20 cellular contexts compared by ENCODE assay signal in the genomic region with DNA sequence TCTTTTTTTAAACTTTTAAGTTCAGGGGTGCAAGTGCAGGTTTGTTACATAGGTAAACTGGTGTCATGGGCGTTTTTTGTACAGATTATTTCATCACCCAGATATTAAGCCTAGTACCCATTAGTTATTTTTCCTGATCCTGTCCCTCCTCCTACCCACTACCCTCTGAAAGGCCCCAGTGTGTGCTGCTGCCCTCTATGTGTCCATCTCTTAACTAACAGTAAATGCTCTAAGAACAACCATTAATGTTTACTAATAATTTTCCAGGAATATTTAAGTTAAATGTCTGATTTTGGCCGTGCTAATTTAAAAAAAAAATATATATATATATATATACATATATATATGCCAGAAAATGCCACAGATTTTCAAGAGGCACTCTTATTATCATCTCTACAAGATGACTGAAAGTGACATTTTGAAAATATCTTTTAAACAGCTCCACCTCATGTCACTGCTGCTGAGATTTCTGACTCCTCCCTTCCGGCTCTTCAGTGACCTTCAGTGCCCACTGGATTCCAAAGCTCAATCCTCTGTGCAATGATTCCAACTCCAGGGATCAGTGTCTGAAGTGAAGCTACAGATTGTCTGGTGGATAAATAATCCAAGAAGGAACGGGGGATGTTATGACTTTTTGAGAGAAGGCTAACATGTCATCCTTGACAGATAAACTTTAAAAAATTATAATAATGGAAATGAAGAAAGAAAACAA. TPM values are rescaled to one million over a fixed set of nuclear protein-coding genes. Genes with fewer than 3 reads are reported as not detected.
A peak's percentile ranks its signal among the peaks of the same experiment; 100 is the strongest.
DNase-seq lines count a peak whose midpoint lies in the region; ATAC-seq and TF ChIP-seq lines count a peak whose summit lies in the region.
"Had no signal": no experiment of that assay in that cellular context is flagged by ENCODE, and none has a peak within 500 bp of the region (broad histone marks: within the 10 kb centered on the region; RNA-seq: fewer than 3 reads in every experiment).

No MANE protein-coding gene starts in this region.

- no peak overlapping the region for H2BK20ac ChIP-seq in H9 (ENCODE audit: low read depth, low read length, poor library complexity, severe bottlenecking)

- H4K91ac ChIP-seq in H9 (ENCODE audit: insufficient read length, low read depth, low read length): no peak overlapping the region

- H3K9me3 ChIP-seq in H9 (ENCODE audit: control insufficient read depth, low read depth, low read length): no peaks in the 10 kb centered on the region
- H3K9me3 ChIP-seq in WERI-Rb-1 (ENCODE audit: severe bottlenecking): no peaks in the 10 kb centered on the region
- H3K9me3 ChIP-seq: MG63, SJCRH30 had no signal

- no peak overlapping the region for H2BK12ac ChIP-seq in H9 (ENCODE audit: insufficient read length, low read depth, low read length)

- H3K4ac ChIP-seq in H9 (ENCODE audit: low read depth, low read length): no peak overlapping the region

- H3K23me2 ChIP-seq in H9 (ENCODE audit: insufficient read length, low read depth, low read length, poor library complexity, severe bottlenecking): no peaks in the 10 kb centered on the region

- H3K27me3 ChIP-seq in H9 (ENCODE audit: insufficient read depth, low read length) (no peaks in the 10 kb centered on the region), WERI-Rb-1 (ENCODE audit: insufficient read depth, low read depth, severe bottlenecking) (no peaks in the 10 kb centered on the region)

- intact Hi-C loops in left ventricle myocardium superior (cut with micrococcal nuclease): no loop called here

- H4K8ac ChIP-seq in H9 (replicated peaks; ENCODE audit: insufficient read length, low read depth, low read length): no peak overlapping the region

- no peaks in the 10 kb centered on the region for H3K36me3 ChIP-seq in WERI-Rb-1
- H3K36me3 ChIP-seq: MG63, SJCRH30 had no signal

- no peak overlapping the region for H3K56ac ChIP-seq in H9 (ENCODE audit: insufficient read length, low read depth, low read length)

- H3K4me1 Mint-ChIP-seq in H9: no peaks in the 10 kb centered on the region

- no CpG with 5 or more reads among the region's 4 CpGs for WGBS in H9 (ENCODE audit: extremely low coverage, insufficient read length, low lambda C conversion rate)

- H4K5ac ChIP-seq in H9 (ENCODE audit: insufficient read length, low read depth, low read length): no peak overlapping the region

- H3K4me2 ChIP-seq in H9 (ENCODE audit: insufficient read depth, insufficient read length, low read length): no peak overlapping the region
- H3K4me2 ChIP-seq: KMS-11 had no signal

- H2BK120ac ChIP-seq in H9 (ENCODE audit: low read depth, low read length, poor library complexity, severe bottlenecking): no peak overlapping the region

- H3K4me3 Mint-ChIP-seq in H9: no peak overlapping the region
- H3K4me3 Mint-ChIP-seq: CD4-positive, alpha-beta T cell; HFFc6 had no signal

- H4K20me1 ChIP-seq in H9 (ENCODE audit: control insufficient read depth, insufficient read depth, insufficient read length): no peaks in the 10 kb centered on the region

- no peak overlapping the region for H3K18ac ChIP-seq in H9 (ENCODE audit: insufficient read length, low read depth, low read length)

- H3K27ac ChIP-seq in H9 (ENCODE audit: insufficient read length, low read depth, low read length): no peak overlapping the region
- no peak overlapping the region for H3K27ac ChIP-seq in WERI-Rb-1
- H3K27ac ChIP-seq: GM23248, KMS-11, SJCRH30 had no signal

- no peaks in the 10 kb centered on the region for H3K79me1 ChIP-seq in H9 (ENCODE audit: insufficient read depth, low read depth, low read length, poor library complexity, severe bottlenecking)

- H3K9me3 Mint-ChIP-seq in H9: no peaks in the 10 kb centered on the region
- H3K9me3 Mint-ChIP-seq: CD4-positive, alpha-beta T cell; HFFc6 had no signal

- no peak overlapping the region for H3K9ac ChIP-seq in H9 (ENCODE audit: extremely low read depth, insufficient read length, low read length)
- H3K9ac ChIP-seq: GM23248, KMS-11 had no signal

- H3K4me3 ChIP-seq in WERI-Rb-1 (ENCODE audit: low read depth, low read length): no peak overlapping the region
- H3K4me3 ChIP-seq: GM23248, MG63, SJCRH30 had no signal

- H2BK15ac ChIP-seq in H9 (ENCODE audit: low read depth, low read length): no peak overlapping the region

- H3K27ac Mint-ChIP-seq in H9: no peak overlapping the region
- H3K27ac Mint-ChIP-seq: CD4-positive, alpha-beta T cell; HFFc6 had no signal

- H3K23ac ChIP-seq in H9 (ENCODE audit: insufficient read length, low read depth, low read length): no peak overlapping the region

- TF ChIP-seq CTCF in H9 (conservative IDR thresholded peaks at IDR 0.05): peak; percentile 41; the same call in 1 of the 3 replicates
- TF ChIP-seq CTCF in WERI-Rb-1 (IDR thresholded peaks at IDR 0.05; ENCODE audit: low read depth, low read length): no peak

- H3K27me3 Mint-ChIP-seq in H9 (ENCODE audit: low read depth): 0 out of 2 replicates have a peak, but pooled peaks cover 4% of the 10 kb centered on the region
- H3K27me3 Mint-ChIP-seq: CD4-positive, alpha-beta T cell had no signal

- H3K36me3 Mint-ChIP-seq in H9 (ENCODE audit: insufficient read depth in 1 of 3, low read depth in 3 of 3): no peaks in the 10 kb centered on the region

- no peak overlapping the region for H3T11ph ChIP-seq in H9 (ENCODE audit: low read length)

- no peaks in the 10 kb centered on the region for H3K4me1 ChIP-seq in H9 (ENCODE audit: insufficient read depth, low read length)
- H3K4me1 ChIP-seq: SJCRH30 had no signal

- H3K79me2 ChIP-seq in H9 (ENCODE audit: insufficient read depth, low read length): no peaks in the 10 kb centered on the region

- no peak overlapping the region for H3K14ac ChIP-seq in H9 (ENCODE audit: insufficient read depth, low read length)

- no peak overlapping the region for H2BK5ac ChIP-seq in H9 (ENCODE audit: insufficient read length, low read length)

- H2AFZ ChIP-seq in H9 (ENCODE audit: low read length): no peak overlapping the region
- H2AFZ ChIP-seq: GM23248 had no signal

- H2AK5ac ChIP-seq in H9 (ENCODE audit: insufficient read length, low read length): no peak overlapping the region

- DNase-seq in H9 (no peak), WERI-Rb-1 (peak; percentile 10), left ventricle myocardium superior (no peak), mucosa of gallbladder (ENCODE audit: low spot score) (peak; percentile 35), occipital lobe (lab: John Stamatoyannopoulos, UW) (no peak), EL (no peak), NCI-H524 treated with DMSO at 0.1 percent for 48 hours (lab: John Stamatoyannopoulos, UW) (no peak)
- DNase-seq: AML-193; CD4-positive, alpha-beta T cell; DND-41; GF-D8; GM23248; HFFc6; MG63; NCI-H1092 treated with DMSO at 0.1 percent for 48 hours; NCI-H1694; NCI-H446 treated with DMSO at 0.1 percent for 48 hours had no signal

- ATAC-seq in left ventricle myocardium superior: peak; percentile 81
- no peak for ATAC-seq in HG03175 (IDR thresholded peaks at IDR 0.05; ENCODE audit: unreplicated experiment)

RNA-seq across cellular contexts. Expression of gene HNRNPA0, which starts 46.7 kb away (rescaled TPM):
- total RNA-seq in H9 (2021): 68.5 and 70.1 TPM in 2 replicates
- total RNA-seq in left ventricle myocardium superior: 13.7 TPM
- total RNA-seq in mucosa of gallbladder: 29.4 TPM
- 53.7 TPM for total RNA-seq in occipital lobe

Comparison
In these comparisons a context has a peak if more than half of its experiments do, and no peak if none do; other contexts are left out.
1. DNase-seq: peak in WERI-Rb-1 (single experiment) and mucosa of gallbladder (single experiment); none in H9 (single experiment), left ventricle myocardium superior (single experiment), occipital lobe (single experiment), EL (single experiment) and NCI-H524 treated with DMSO at 0.1 percent for 48 hours (single experiment).